19 cellular contexts compared by ENCODE assay signal in genomic region chr3:43752908-43753307, GRCh38.
"Had no signal": no experiment of that assay in that cellular context is flagged by ENCODE, and none has a peak within 500 bp of the region (broad histone marks: within the 10 kb centered on the region; RNA-seq: fewer than 3 reads in every experiment).

No MANE protein-coding gene starts in this region.

- H2AFZ ChIP-seq: parathyroid adenoma had no signal

- H3K9me3 ChIP-seq: neutrophil, sigmoid colon, thoracic aorta, upper lobe of right lung had no signal

- H3K36me3 ChIP-seq: brain microvascular endothelial cell, neutrophil, sigmoid colon, thoracic aorta, upper lobe of right lung had no signal

- H3K27ac ChIP-seq: coronary artery, neutrophil, parathyroid adenoma, sigmoid colon, thoracic aorta, upper lobe of right lung had no signal

- H3K4me1 ChIP-seq: sigmoid colon had no signal

- ATAC-seq: activated CD8-positive, alpha-beta memory T cell treated with anti-CD3 and anti-CD28 coated beads, Interleukin-2, amount 10 ng/mL, durations not matched to agents 7 days and 5 days; natural killer cell treated with Interleukin-12 subunit alpha and Interleukin-12 subunit beta and Interleukin-15 and Interleukin-18, amount 100 ng/mL, for 72 hours; stimulated activated naive B cell treated with anti-CD40 and anti-IgM and Interleukin-4, amounts not matched to agents 10 μg/mL and 1 μg/mL and 100 μg/mL, for 72 hours; upper lobe of right lung had no signal

- DNase-seq: activated CD4-positive, alpha-beta memory T cell treated with anti-CD3 and anti-CD28 coated beads, Interleukin-2, amount 10 ng/mL, durations not matched to agents 7 days and 5 days; activated CD4-positive, alpha-beta T cell treated with anti-CD3 and anti-CD28 coated beads for 48 hours; activated CD4-positive, CD25-positive, alpha-beta regulatory T cell; activated CD8-positive, alpha-beta memory T cell treated with anti-CD3 and anti-CD28 coated beads, Interleukin-2, amount 10 ng/mL, durations not matched to agents 7 days and 5 days; activated naive CD4-positive, alpha-beta T cell treated with anti-CD3 and anti-CD28 coated beads, Interleukin-2, amount 10 ng/mL, durations not matched to agents 7 days and 5 days; activated T-cell treated with anti-CD3 and anti-CD28 coated beads, Interleukin-2, amount 50 U/mL, for 1 hour; aorta; immature natural killer cell; mesendoderm; sigmoid colon; stimulated activated naive B cell treated with anti-CD40 and anti-IgM and Interleukin-4, amounts not matched to agents 10 μg/mL and 1 μg/mL and 100 μg/mL, for 72 hours; T-helper 9 cell; upper lobe of right lung had no signal

- H3K4me3 ChIP-seq: coronary artery, sigmoid colon, thoracic aorta, upper lobe of right lung had no signal

- H3K27me3 ChIP-seq: brain microvascular endothelial cell, neutrophil, sigmoid colon, upper lobe of right lung had no signal

- H3K9ac ChIP-seq: parathyroid adenoma had no signal
